Comparison of ENCODE assay signal across 19 cellular contexts in the genomic region with DNA sequence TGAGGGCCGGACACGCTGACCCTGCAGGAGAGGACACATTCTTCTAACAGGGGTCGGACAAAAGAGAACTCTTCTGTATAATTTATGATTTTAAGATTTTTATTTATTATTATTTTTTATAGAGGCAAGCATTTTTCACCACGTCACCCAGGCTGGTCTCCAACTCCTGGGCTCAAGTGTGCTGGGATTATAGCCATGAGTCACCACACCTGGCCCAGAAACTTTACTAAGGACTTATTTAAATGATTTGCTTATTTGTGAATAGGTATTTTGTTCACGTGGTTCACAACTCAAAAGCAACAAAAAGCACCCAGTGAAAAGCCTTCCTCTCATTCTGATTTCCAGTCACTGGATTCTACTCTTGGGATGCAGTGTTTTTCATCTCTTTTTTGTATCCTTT. TPM values are rescaled to one million over a fixed set of nuclear protein-coding genes. Genes with fewer than 3 reads are reported as not detected.
DNase-seq lines count a peak whose midpoint lies in the region; ATAC-seq and TF ChIP-seq lines count a peak whose summit lies in the region.
"Had no signal": no experiment of that assay in that cellular context is flagged by ENCODE, and none has a peak within 500 bp of the region (broad histone marks: within the 10 kb centered on the region; RNA-seq: fewer than 3 reads in every experiment).

No MANE protein-coding gene starts in this region.

- peaks cover 15% of the 10 kb centered on the region for H3K4me1 Mint-ChIP-seq in activated T-helper 2 cell treated with anti-CD3 and anti-CD28 coated beads, Interferon-gamma antibody, Interleukin-2, Interleukin-4, amounts not matched to agents 10 μg/mL and 5 μg/mL and 100 μg/mL, durations not matched to agents 14 hours and 24 hours and 36 hours (ENCODE audit: low read depth)

- DNase-seq in DMS53 (lab: John Stamatoyannopoulos, UW) (peak; percentile 35), DMS53 treated with DMSO at 0.1 percent for 48 hours (lab: John Stamatoyannopoulos, UW; ENCODE audit: unreplicated experiment) (no peak), osteoblast (ENCODE audit: insufficient read length, low spot score, missing footprints) (peak; percentile 22), vagina (ENCODE audit: extremely low spot score in 2 of 2) (no peak), posterior cingulate gyrus (no peak)
- DNase-seq in activated T-helper 2 cell treated with anti-CD3 and anti-CD28 coated beads, Interferon-gamma antibody, Interleukin-2, Interleukin-4, amounts not matched to agents 10 μg/mL and 5 μg/mL and 100 μg/mL, durations not matched to agents 14 hours and 24 hours and 36 hours (ENCODE audit: low spot score) = no peak
- DNase-seq: NCI-H1105 treated with DMSO at 0.1 percent for 48 hours, NCI-H1694, NCI-H2081 treated with DMSO at 0.1 percent for 48 hours, NCI-H510A, NCI-H748 treated with DMSO at 0.1 percent for 48 hours, SHP77 treated with DMSO at 0.1 percent for 48 hours had no signal

- H3K27ac Mint-ChIP-seq in activated T-helper 2 cell treated with anti-CD3 and anti-CD28 coated beads, Interferon-gamma antibody, Interleukin-2, Interleukin-4, amounts not matched to agents 10 μg/mL and 5 μg/mL and 100 μg/mL, durations not matched to agents 14 hours and 24 hours and 36 hours = no peak overlapping the region
- H3K27ac Mint-ChIP-seq: GM23338 had no signal

- no peak overlapping the region for H3K4me3 Mint-ChIP-seq in activated T-helper 2 cell treated with anti-CD3 and anti-CD28 coated beads, Interferon-gamma antibody, Interleukin-2, Interleukin-4, amounts not matched to agents 10 μg/mL and 5 μg/mL and 100 μg/mL, durations not matched to agents 14 hours and 24 hours and 36 hours (ENCODE audit: low read depth)
- H3K4me3 Mint-ChIP-seq: GM23338 had no signal

- peak; percentile 55 for ATAC-seq in esophagus mucosa
- ATAC-seq in GM21515 (IDR thresholded peaks at IDR 0.05; ENCODE audit: unreplicated experiment) = no peak
- ATAC-seq: GM23338, HCT116, K562 had no signal

- no peak overlapping the region for H3K27ac ChIP-seq in osteoblast (ENCODE audit: low read depth, low read length)
- H3K27ac ChIP-seq in vagina = peak overlapping the region; percentile 35
- H3K27ac ChIP-seq: 22Rv1 had no signal

- TF ChIP-seq POLR2A in vagina (IDR thresholded peaks at IDR 0.05) = no peak

- no peak overlapping the region for H2AFZ ChIP-seq in osteoblast (ENCODE audit: low read length)
- H2AFZ ChIP-seq: GM23338 had no signal

- H3K27me3 Mint-ChIP-seq in activated T-helper 2 cell treated with anti-CD3 and anti-CD28 coated beads, Interferon-gamma antibody, Interleukin-2, Interleukin-4, amounts not matched to agents 10 μg/mL and 5 μg/mL and 100 μg/mL, durations not matched to agents 14 hours and 24 hours and 36 hours (ENCODE audit: low read depth) = peaks cover 6% of the 10 kb centered on the region

- no peak overlapping the region for H3K4me3 ChIP-seq in osteoblast (ENCODE audit: insufficient read depth, low read length)
- no peak overlapping the region for H3K4me3 ChIP-seq in vagina
- H3K4me3 ChIP-seq: GM23338, K562 had no signal

- H3K9me3 Mint-ChIP-seq in activated T-helper 2 cell treated with anti-CD3 and anti-CD28 coated beads, Interferon-gamma antibody, Interleukin-2, Interleukin-4, amounts not matched to agents 10 μg/mL and 5 μg/mL and 100 μg/mL, durations not matched to agents 14 hours and 24 hours and 36 hours = no peaks in the 10 kb centered on the region
- H3K9me3 Mint-ChIP-seq: GM23338 had no signal

- H3K4me2 ChIP-seq in osteoblast (ENCODE audit: insufficient read depth, low read length) = no peak overlapping the region
- H3K4me2 ChIP-seq: GM23338 had no signal

- H3K9me3 ChIP-seq in osteoblast (ENCODE audit: low read depth, low read length) (no peaks in the 10 kb centered on the region), vagina (no peaks in the 10 kb centered on the region)

- no peaks in the 10 kb centered on the region for H3K36me3 Mint-ChIP-seq in activated T-helper 2 cell treated with anti-CD3 and anti-CD28 coated beads, Interferon-gamma antibody, Interleukin-2, Interleukin-4, amounts not matched to agents 10 μg/mL and 5 μg/mL and 100 μg/mL, durations not matched to agents 14 hours and 24 hours and 36 hours (ENCODE audit: low read depth)

- TF ChIP-seq CTCF in osteoblast (IDR thresholded peaks at IDR 0.05; ENCODE audit: extremely low read depth, low read depth, low read length) (no peak), vagina (IDR thresholded peaks at IDR 0.05) (no peak)

- H4K20me1 ChIP-seq in osteoblast (ENCODE audit: insufficient read depth, low read length) = no peaks in the 10 kb centered on the region

- H3K4me1 ChIP-seq in osteoblast (ENCODE audit: insufficient read depth, low read length) (peaks cover 28% of the 10 kb centered on the region), vagina (peaks cover 43% of the 10 kb centered on the region)

- H3K36me3 ChIP-seq in osteoblast (ENCODE audit: insufficient read depth, low read length) (no peaks in the 10 kb centered on the region), vagina (no peaks in the 10 kb centered on the region)

- H3K79me2 ChIP-seq in osteoblast (ENCODE audit: insufficient read depth, low read length) = no peaks in the 10 kb centered on the region

- intact Hi-C loops in vagina (cut with DNase I) (no loop called here), posterior cingulate gyrus (cut with DNase I) (no loop called here)
- intact Hi-C loops in activated T-helper 2 cell treated with anti-CD3 and anti-CD28 coated beads, Interferon-gamma antibody, Interleukin-2, Interleukin-4, amounts not matched to agents 10 μg/mL and 5 μg/mL and 100 μg/mL, durations not matched to agents 14 hours and 24 hours and 36 hours (cut with micrococcal nuclease) = no loop called here

- H3K27me3 ChIP-seq in osteoblast (ENCODE audit: insufficient read depth, low read length) = no peaks in the 10 kb centered on the region
- no peaks in the 10 kb centered on the region for H3K27me3 ChIP-seq in vagina

RNA-seq across cellular contexts. Expression of a gene that starts 2.3 kb away (rescaled TPM):
- total RNA-seq in esophagus mucosa = 28.4 TPM
- 309 and 314 TPM in 2 replicates for total RNA-seq in osteoblast
- 1,040 TPM for total RNA-seq in vagina
- not detected in 2 replicates for total RNA-seq in activated T-helper 2 cell treated with anti-CD3 and anti-CD28 coated beads, Interferon-gamma antibody, Interleukin-2, Interleukin-4, amounts not matched to agents 10 μg/mL and 5 μg/mL and 100 μg/mL, durations not matched to agents 14 hours and 24 hours and 36 hours
- total RNA-seq: OCI-LY7 had no signal

RNA-seq across cellular contexts. Expression of a gene that starts 16.9 kb away (rescaled TPM):
- total RNA-seq in esophagus mucosa (2.7 TPM), osteoblast (under 0.01 TPM in 1 of 2 replicates, not detected in the other), vagina (23.8 TPM)
- total RNA-seq in activated T-helper 2 cell treated with anti-CD3 and anti-CD28 coated beads, Interferon-gamma antibody, Interleukin-2, Interleukin-4, amounts not matched to agents 10 μg/mL and 5 μg/mL and 100 μg/mL, durations not matched to agents 14 hours and 24 hours and 36 hours = 0.14 TPM in 1 of 2 replicates, not detected in the other

RNA-seq across cellular contexts. Expression of a gene that starts 35.0 kb away (rescaled TPM):
- total RNA-seq in esophagus mucosa (10.2 TPM), osteoblast (47.7 and 47.8 TPM in 2 replicates), vagina (57.2 TPM)
- 16.9 and 17.3 TPM in 2 replicates for total RNA-seq in activated T-helper 2 cell treated with anti-CD3 and anti-CD28 coated beads, Interferon-gamma antibody, Interleukin-2, Interleukin-4, amounts not matched to agents 10 μg/mL and 5 μg/mL and 100 μg/mL, durations not matched to agents 14 hours and 24 hours and 36 hours

RNA-seq across cellular contexts. Expression of a gene that starts 49.4 kb away (rescaled TPM):
- total RNA-seq in esophagus mucosa = 10.9 TPM
- 4.7 TPM in 2 replicates for total RNA-seq in osteoblast
- total RNA-seq in vagina = 10.8 TPM
- 0.09 and 0.30 TPM in 2 replicates for total RNA-seq in activated T-helper 2 cell treated with anti-CD3 and anti-CD28 coated beads, Interferon-gamma antibody, Interleukin-2, Interleukin-4, amounts not matched to agents 10 μg/mL and 5 μg/mL and 100 μg/mL, durations not matched to agents 14 hours and 24 hours and 36 hours
- total RNA-seq: OCI-LY7 had no signal

Comparison
In these comparisons a context has a peak if more than half of its experiments do, and no peak if none do; other contexts are left out.
1. DNase-seq: peak in DMS53 (single experiment) and osteoblast (single experiment); none in DMS53 treated with DMSO at 0.1 percent for 48 hours (single experiment), vagina (0 of 2), posterior cingulate gyrus (0 of 10) and activated T-helper 2 cell treated with anti-CD3 and anti-CD28 coated beads, Interferon-gamma antibody, Interleukin-2, Interleukin-4, amounts not matched to agents 10 μg/mL and 5 μg/mL and 100 μg/mL, durations not matched to agents 14 hours and 24 hours and 36 hours (single experiment).
2. RNA of a gene that starts 2.3 kb away (total RNA-seq): 1,040 TPM in vagina (single experiment), 309 to 314 TPM in osteoblast and 28.4 TPM in esophagus mucosa (single experiment); not detected in activated T-helper 2 cell treated with anti-CD3 and anti-CD28 coated beads, Interferon-gamma antibody, Interleukin-2, Interleukin-4, amounts not matched to agents 10 μg/mL and 5 μg/mL and 100 μg/mL, durations not matched to agents 14 hours and 24 hours and 36 hours; every median in the first group is over 10 times any median in the second.